Comparison of ENCODE assay signal across 8 cellular contexts in the genomic region with DNA sequence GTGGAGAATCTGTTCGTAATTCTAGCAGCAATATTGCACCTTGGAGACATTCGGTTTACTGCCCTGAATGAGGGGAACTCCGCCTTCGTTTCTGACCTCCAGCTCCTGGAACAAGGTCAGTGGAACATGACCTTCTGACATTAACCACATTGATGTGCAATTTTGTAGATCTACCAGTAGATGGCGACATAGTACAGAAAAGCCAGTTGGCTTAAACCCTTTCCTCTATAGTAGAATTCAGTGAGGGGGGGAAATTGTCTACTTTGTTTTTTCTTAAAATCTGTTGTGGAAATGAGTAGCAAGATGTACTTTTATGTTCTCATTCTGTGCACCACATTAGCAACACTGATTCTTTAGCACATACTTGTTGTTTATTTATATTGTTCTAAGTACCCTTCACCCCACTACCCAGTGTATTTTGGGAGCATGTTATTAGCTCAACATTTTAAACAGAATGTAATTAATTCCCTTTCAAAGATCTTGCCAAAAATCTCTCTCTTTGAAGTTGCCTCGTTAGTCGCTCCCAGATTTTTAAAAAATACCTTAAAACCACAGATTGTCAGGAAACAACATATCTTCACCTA.
DNase-seq lines count a peak whose midpoint lies in the region; ATAC-seq and TF ChIP-seq lines count a peak whose summit lies in the region.

No MANE protein-coding gene starts in this region.

- no peaks in the 10 kb centered on the region for H3K36me3 ChIP-seq in left ventricle myocardium inferior

- ATAC-seq in HG03095 (IDR thresholded peaks at IDR 0.05; ENCODE audit: unreplicated experiment) (peak; percentile 90), sciatic nerve (peak; percentile 87)
- no peak for ATAC-seq in activated CD8-positive, alpha-beta T cell treated with anti-CD3 and anti-CD28 coated beads, Interleukin-2, amount 10 ng/mL, durations not matched to agents 7 days and 5 days

- no peaks in the 10 kb centered on the region for H3K36me3 Mint-ChIP-seq in activated CD8-positive, alpha-beta T cell treated with anti-CD3 and anti-CD28 coated beads, Interleukin-2, amount 10 ng/mL, durations not matched to agents 7 days and 5 days (ENCODE audit: low read depth)

- CTCF ChIA-PET in activated CD8-positive, alpha-beta T cell treated with anti-CD3 and anti-CD28 coated beads, Interleukin-2, amount 10 ng/mL, durations not matched to agents 7 days and 5 days (lab: Charles Lee): interaction anchor here (0.6 to 1.6 kb wide), 8 partner anchors 44 to 1158 kb away, joined by 3 to 7 read pairs (median 4); no protein-coding TSS in a partner anchor

- H3K27me3 ChIP-seq in left ventricle myocardium inferior (ENCODE audit: low read depth): peaks cover 3% of the 10 kb centered on the region

- H3K4me3 ChIP-seq in left ventricle myocardium inferior: no peak overlapping the region

- no peak overlapping the region for H3K27ac Mint-ChIP-seq in activated CD8-positive, alpha-beta T cell treated with anti-CD3 and anti-CD28 coated beads, Interleukin-2, amount 10 ng/mL, durations not matched to agents 7 days and 5 days

- no peaks in the 10 kb centered on the region for H3K9me3 ChIP-seq in left ventricle myocardium inferior (replicated peaks)

- no peaks in the 10 kb centered on the region for H3K9me3 Mint-ChIP-seq in activated CD8-positive, alpha-beta T cell treated with anti-CD3 and anti-CD28 coated beads, Interleukin-2, amount 10 ng/mL, durations not matched to agents 7 days and 5 days (ENCODE audit: insufficient read depth)

- POLR2A ChIA-PET in activated CD8-positive, alpha-beta T cell treated with anti-CD3 and anti-CD28 coated beads, Interleukin-2, amount 10 ng/mL, durations not matched to agents 7 days and 5 days (lab: Charles Lee): no interaction called here

- H3K4me3 Mint-ChIP-seq in activated CD8-positive, alpha-beta T cell treated with anti-CD3 and anti-CD28 coated beads, Interleukin-2, amount 10 ng/mL, durations not matched to agents 7 days and 5 days: no peak overlapping the region

- H3K4me1 Mint-ChIP-seq in activated CD8-positive, alpha-beta T cell treated with anti-CD3 and anti-CD28 coated beads, Interleukin-2, amount 10 ng/mL, durations not matched to agents 7 days and 5 days (ENCODE audit: low read depth): no peaks in the 10 kb centered on the region

- intact Hi-C loops in left ventricle myocardium inferior (cut with micrococcal nuclease): no loop called here
- intact Hi-C loops in sciatic nerve (cut with DNase I): loop anchor here (5.0 to 10.0 kb wide), 2 partner anchors 831 to 1163 kb away; no protein-coding TSS in a partner anchor

- peaks cover 3% of the 10 kb centered on the region for H3K27me3 Mint-ChIP-seq in activated CD8-positive, alpha-beta T cell treated with anti-CD3 and anti-CD28 coated beads, Interleukin-2, amount 10 ng/mL, durations not matched to agents 7 days and 5 days (ENCODE audit: low read depth)

- no peak overlapping the region for H3K27ac ChIP-seq in left ventricle myocardium inferior (replicated peaks)

- peak; percentile 90 for TF ChIP-seq CTCF in left ventricle myocardium inferior (IDR thresholded peaks at IDR 0.05; ENCODE audit: borderline replicate concordance)

- DNase-seq in DMS153 treated with DMSO at 0.1 percent for 48 hours (lab: John Stamatoyannopoulos, UW; ENCODE audit: unreplicated experiment) (peak; percentile 68), GM19238 (ENCODE audit: insufficient read length, low spot score) (peak; percentile 5), NCI-H2107 (lab: John Stamatoyannopoulos, UW) (peak; percentile 27), left ventricle myocardium inferior (no peak), sciatic nerve (ENCODE audit: low spot score) (no peak)
- DNase-seq in activated CD8-positive, alpha-beta T cell treated with anti-CD3 and anti-CD28 coated beads, Interleukin-2, amount 10 ng/mL, durations not matched to agents 7 days and 5 days: peak; percentile 27
- DNase-seq in activated T-cell treated with anti-CD3 and anti-CD28 coated beads, Interleukin-2, amount 50 U/mL, for 48 hours: no peak

- H3K4me1 ChIP-seq in left ventricle myocardium inferior: no peaks in the 10 kb centered on the region

Comparison
In these comparisons a context has a peak if more than half of its experiments do, and no peak if none do; other contexts are left out.
1. DNase-seq: peak in DMS153 treated with DMSO at 0.1 percent for 48 hours (single experiment), GM19238 (single experiment), NCI-H2107 (single experiment) and activated CD8-positive, alpha-beta T cell treated with anti-CD3 and anti-CD28 coated beads, Interleukin-2, amount 10 ng/mL, durations not matched to agents 7 days and 5 days (single experiment); none in left ventricle myocardium inferior (single experiment), sciatic nerve (single experiment) and activated T-cell treated with anti-CD3 and anti-CD28 coated beads, Interleukin-2, amount 50 U/mL, for 48 hours (0 of 2).